2 cellular contexts compared by ENCODE assay signal in the genomic region with DNA sequence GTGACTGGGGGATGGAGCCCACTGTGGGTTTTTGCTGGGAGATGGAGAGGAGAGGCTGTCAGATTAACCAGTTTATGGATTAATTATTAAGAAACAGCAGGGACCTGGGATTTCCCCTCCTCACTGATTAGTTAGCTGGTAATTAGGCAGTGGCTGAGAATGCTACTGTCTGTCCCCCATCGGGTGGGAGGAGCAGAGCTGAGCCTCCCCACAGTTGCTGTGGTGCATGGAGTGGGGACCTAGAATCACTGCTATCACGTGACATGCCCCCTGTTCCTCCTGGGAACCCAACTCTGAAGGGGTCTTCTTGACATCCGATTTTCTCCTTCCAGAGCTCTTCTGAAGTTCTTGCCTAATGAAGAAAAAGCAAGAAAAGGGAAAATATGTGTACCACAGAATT.
A peak's percentile ranks its signal among the peaks of the same experiment; 100 is the strongest.
TF ChIP-seq lines count a peak whose summit lies in the region.

No MANE protein-coding gene starts in this region.

TF ChIP-seq in IMR-90, 13 proteins besides CTCF, POLR2A, EP300 and RAD21 (continued from another document):
- TF ChIP-seq BHLHE40 (IDR thresholded peaks at IDR 0.05; ENCODE audit: low read depth, low read length) (no peak), MAFK (IDR thresholded peaks at IDR 0.05; ENCODE audit: low read depth, low read length) (no peak), CEBPB (IDR thresholded peaks at IDR 0.05; ENCODE audit: low read depth, low read length) (no peak), MAZ (IDR thresholded peaks at IDR 0.05; ENCODE audit: borderline replicate concordance, low read depth, low read length) (no peak), RFX5 (IDR thresholded peaks at IDR 0.05; ENCODE audit: low read depth, low read length) (no peak), CHD1 (IDR thresholded peaks at IDR 0.05; ENCODE audit: low read depth, low read length) (no peak), MXI1 (IDR thresholded peaks at IDR 0.05; ENCODE audit: borderline replicate concordance, low read depth, low read length) (no peak), FOS (IDR thresholded peaks at IDR 0.05; ENCODE audit: low read depth, low read length) (no peak), SMC3 (IDR thresholded peaks at IDR 0.05; ENCODE audit: low read depth, low read length) (no peak), RCOR1 (IDR thresholded peaks at IDR 0.05; ENCODE audit: insufficient replicate concordance, low read length) (no peak)
- TF ChIP-seq, protein P1, sequence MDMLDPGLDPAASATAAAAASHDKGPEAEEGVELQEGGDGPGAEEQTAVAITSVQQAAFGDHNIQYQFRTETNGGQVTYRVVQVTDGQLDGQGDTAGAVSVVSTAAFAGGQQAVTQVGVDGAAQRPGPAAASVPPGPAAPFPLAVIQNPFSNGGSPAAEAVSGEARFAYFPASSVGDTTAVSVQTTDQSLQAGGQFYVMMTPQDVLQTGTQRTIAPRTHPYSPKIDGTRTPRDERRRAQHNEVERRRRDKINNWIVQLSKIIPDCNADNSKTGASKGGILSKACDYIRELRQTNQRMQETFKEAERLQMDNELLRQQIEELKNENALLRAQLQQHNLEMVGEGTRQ (IDR thresholded peaks at IDR 0.05; ENCODE audit: low read depth, low read length) = no peak

TF ChIP-seq in GM12878, 131 proteins besides CTCF, POLR2A, EP300 and RAD21 (continued from another document):
- TF ChIP-seq, protein P2, sequence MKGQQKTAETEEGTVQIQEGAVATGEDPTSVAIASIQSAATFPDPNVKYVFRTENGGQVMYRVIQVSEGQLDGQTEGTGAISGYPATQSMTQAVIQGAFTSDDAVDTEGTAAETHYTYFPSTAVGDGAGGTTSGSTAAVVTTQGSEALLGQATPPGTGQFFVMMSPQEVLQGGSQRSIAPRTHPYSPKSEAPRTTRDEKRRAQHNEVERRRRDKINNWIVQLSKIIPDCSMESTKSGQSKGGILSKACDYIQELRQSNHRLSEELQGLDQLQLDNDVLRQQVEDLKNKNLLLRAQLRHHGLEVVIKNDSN (IDR thresholded peaks at IDR 0.05; ENCODE audit: borderline replicate concordance, extremely low read length, insufficient read depth, low read depth, low read length) = no peak
- TF ChIP-seq, protein P3, sequence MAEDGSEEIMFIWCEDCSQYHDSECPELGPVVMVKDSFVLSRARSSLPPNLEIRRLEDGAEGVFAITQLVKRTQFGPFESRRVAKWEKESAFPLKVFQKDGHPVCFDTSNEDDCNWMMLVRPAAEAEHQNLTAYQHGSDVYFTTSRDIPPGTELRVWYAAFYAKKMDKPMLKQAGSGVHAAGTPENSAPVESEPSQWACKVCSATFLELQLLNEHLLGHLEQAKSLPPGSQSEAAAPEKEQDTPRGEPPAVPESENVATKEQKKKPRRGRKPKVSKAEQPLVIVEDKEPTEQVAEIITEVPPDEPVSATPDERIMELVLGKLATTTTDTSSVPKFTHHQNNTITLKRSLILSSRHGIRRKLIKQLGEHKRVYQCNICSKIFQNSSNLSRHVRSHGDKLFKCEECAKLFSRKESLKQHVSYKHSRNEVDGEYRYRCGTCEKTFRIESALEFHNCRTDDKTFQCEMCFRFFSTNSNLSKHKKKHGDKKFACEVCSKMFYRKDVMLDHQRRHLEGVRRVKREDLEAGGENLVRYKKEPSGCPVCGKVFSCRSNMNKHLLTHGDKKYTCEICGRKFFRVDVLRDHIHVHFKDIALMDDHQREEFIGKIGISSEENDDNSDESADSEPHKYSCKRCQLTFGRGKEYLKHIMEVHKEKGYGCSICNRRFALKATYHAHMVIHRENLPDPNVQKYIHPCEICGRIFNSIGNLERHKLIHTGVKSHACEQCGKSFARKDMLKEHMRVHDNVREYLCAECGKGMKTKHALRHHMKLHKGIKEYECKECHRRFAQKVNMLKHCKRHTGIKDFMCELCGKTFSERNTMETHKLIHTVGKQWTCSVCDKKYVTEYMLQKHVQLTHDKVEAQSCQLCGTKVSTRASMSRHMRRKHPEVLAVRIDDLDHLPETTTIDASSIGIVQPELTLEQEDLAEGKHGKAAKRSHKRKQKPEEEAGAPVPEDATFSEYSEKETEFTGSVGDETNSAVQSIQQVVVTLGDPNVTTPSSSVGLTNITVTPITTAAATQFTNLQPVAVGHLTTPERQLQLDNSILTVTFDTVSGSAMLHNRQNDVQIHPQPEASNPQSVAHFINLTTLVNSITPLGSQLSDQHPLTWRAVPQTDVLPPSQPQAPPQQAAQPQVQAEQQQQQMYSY (CRISPR knock-in tag; IDR thresholded peaks at IDR 0.05) = no peak
- no peak for TF ChIP-seq ZNF207 (IDR thresholded peaks at IDR 0.05; ENCODE audit: borderline replicate concordance)
- TF ChIP-seq ATF7 (IDR thresholded peaks at IDR 0.05; ENCODE audit: low read depth) = no peak
- TF ChIP-seq MTA2 (IDR thresholded peaks at IDR 0.05; ENCODE audit: low read depth) = peak; percentile 67
- no peak for TF ChIP-seq SUPT20H (IDR thresholded peaks at IDR 0.05; ENCODE audit: borderline replicate concordance, control insufficient read depth, low read depth, low read length)
- TF ChIP-seq EED (IDR thresholded peaks at IDR 0.05; ENCODE audit: low read depth) = no peak
- TF ChIP-seq ZNF24 (IDR thresholded peaks at IDR 0.05) = no peak
- TF ChIP-seq NFXL1 (IDR thresholded peaks at IDR 0.05; ENCODE audit: borderline replicate concordance) = no peak
- TF ChIP-seq CHD2 (IDR thresholded peaks at IDR 0.05; ENCODE audit: borderline replicate concordance, low read depth, low read length) = no peak
- no peak for TF ChIP-seq CEBPB (IDR thresholded peaks at IDR 0.05; ENCODE audit: borderline replicate concordance in 1 of 2, low read depth in 2 of 2, low read length in 2 of 2)
- no peak for TF ChIP-seq BRCA1 (IDR thresholded peaks at IDR 0.05; ENCODE audit: low read depth, low read length)
- no peak for TF ChIP-seq HDAC2 (IDR thresholded peaks at IDR 0.05)
- TF ChIP-seq RAD51 (IDR thresholded peaks at IDR 0.05) = peak; percentile 95
- TF ChIP-seq, protein P4, sequence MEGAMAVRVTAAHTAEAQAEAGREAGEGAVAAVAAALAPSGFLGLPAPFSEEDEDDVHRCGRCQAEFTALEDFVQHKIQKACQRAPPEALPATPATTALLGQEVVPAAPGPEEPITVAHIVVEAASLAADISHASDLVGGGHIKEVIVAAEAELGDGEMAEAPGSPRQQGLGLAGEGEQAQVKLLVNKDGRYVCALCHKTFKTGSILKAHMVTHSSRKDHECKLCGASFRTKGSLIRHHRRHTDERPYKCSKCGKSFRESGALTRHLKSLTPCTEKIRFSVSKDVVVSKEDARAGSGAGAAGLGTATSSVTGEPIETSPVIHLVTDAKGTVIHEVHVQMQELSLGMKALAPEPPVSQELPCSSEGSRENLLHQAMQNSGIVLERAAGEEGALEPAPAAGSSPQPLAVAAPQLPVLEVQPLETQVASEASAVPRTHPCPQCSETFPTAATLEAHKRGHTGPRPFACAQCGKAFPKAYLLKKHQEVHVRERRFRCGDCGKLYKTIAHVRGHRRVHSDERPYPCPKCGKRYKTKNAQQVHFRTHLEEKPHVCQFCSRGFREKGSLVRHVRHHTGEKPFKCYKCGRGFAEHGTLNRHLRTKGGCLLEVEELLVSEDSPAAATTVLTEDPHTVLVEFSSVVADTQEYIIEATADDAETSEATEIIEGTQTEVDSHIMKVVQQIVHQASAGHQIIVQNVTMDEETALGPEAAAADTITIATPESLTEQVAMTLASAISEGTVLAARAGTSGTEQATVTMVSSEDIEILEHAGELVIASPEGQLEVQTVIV (IDR thresholded peaks at IDR 0.05; ENCODE audit: borderline replicate concordance, partially characterized antibody) = no peak
- peak; percentile 20 to 67; a peak in 2 of 4 replicates for TF ChIP-seq BHLHE40 (IDR thresholded peaks at IDR 0.05; ENCODE audit: borderline replicate concordance in 1 of 2, low read depth in 2 of 2, low read length in 1 of 2)
- no peak for TF ChIP-seq RB1 (IDR thresholded peaks at IDR 0.05; ENCODE audit: borderline replicate concordance)
- TF ChIP-seq SMAD1 (IDR thresholded peaks at IDR 0.05; ENCODE audit: low read depth, partially characterized antibody) = no peak
- TF ChIP-seq TCF12 (IDR thresholded peaks at IDR 0.05; ENCODE audit: low read depth, low read length) = no peak
- TF ChIP-seq, protein P5, sequence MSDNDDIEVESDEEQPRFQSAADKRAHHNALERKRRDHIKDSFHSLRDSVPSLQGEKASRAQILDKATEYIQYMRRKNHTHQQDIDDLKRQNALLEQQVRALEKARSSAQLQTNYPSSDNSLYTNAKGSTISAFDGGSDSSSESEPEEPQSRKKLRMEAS (IDR thresholded peaks at IDR 0.05; ENCODE audit: low read depth, low read length) = no peak
- no peak for TF ChIP-seq SUZ12 (IDR thresholded peaks at IDR 0.05; ENCODE audit: unreplicated experiment)
- 0 out of 2 replicates have a peak, but pooled peaks have one; percentile 18 for TF ChIP-seq IKZF1 (conservative IDR thresholded peaks at IDR 0.05)
- TF ChIP-seq CBFB (IDR thresholded peaks at IDR 0.05; ENCODE audit: low read depth) = no peak
- no peak for TF ChIP-seq YBX1 (IDR thresholded peaks at IDR 0.05)
- TF ChIP-seq, protein P6, sequence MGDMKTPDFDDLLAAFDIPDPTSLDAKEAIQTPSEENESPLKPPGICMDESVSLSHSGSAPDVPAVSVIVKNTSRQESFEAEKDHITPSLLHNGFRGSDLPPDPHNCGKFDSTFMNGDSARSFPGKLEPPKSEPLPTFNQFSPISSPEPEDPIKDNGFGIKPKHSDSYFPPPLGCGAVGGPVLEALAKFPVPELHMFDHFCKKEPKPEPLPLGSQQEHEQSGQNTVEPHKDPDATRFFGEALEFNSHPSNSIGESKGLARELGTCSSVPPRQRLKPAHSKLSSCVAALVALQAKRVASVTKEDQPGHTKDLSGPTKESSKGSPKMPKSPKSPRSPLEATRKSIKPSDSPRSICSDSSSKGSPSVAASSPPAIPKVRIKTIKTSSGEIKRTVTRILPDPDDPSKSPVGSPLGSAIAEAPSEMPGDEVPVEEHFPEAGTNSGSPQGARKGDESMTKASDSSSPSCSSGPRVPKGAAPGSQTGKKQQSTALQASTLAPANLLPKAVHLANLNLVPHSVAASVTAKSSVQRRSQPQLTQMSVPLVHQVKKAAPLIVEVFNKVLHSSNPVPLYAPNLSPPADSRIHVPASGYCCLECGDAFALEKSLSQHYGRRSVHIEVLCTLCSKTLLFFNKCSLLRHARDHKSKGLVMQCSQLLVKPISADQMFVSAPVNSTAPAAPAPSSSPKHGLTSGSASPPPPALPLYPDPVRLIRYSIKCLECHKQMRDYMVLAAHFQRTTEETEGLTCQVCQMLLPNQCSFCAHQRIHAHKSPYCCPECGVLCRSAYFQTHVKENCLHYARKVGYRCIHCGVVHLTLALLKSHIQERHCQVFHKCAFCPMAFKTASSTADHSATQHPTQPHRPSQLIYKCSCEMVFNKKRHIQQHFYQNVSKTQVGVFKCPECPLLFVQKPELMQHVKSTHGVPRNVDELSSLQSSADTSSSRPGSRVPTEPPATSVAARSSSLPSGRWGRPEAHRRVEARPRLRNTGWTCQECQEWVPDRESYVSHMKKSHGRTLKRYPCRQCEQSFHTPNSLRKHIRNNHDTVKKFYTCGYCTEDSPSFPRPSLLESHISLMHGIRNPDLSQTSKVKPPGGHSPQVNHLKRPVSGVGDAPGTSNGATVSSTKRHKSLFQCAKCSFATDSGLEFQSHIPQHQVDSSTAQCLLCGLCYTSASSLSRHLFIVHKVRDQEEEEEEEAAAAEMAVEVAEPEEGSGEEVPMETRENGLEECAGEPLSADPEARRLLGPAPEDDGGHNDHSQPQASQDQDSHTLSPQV (IDR thresholded peaks at IDR 0.05) = no peak
- TF ChIP-seq CREM (IDR thresholded peaks at IDR 0.05; ENCODE audit: low read depth) = no peak
- TF ChIP-seq ZSCAN29 (IDR thresholded peaks at IDR 0.05) = no peak
- no peak for TF ChIP-seq RFX5 (IDR thresholded peaks at IDR 0.05; ENCODE audit: low read depth, low read length)
- TF ChIP-seq, protein P7, sequence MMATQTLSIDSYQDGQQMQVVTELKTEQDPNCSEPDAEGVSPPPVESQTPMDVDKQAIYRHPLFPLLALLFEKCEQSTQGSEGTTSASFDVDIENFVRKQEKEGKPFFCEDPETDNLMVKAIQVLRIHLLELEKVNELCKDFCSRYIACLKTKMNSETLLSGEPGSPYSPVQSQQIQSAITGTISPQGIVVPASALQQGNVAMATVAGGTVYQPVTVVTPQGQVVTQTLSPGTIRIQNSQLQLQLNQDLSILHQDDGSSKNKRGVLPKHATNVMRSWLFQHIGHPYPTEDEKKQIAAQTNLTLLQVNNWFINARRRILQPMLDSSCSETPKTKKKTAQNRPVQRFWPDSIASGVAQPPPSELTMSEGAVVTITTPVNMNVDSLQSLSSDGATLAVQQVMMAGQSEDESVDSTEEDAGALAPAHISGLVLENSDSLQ (IDR thresholded peaks at IDR 0.05) = no peak
- TF ChIP-seq, protein P8, sequence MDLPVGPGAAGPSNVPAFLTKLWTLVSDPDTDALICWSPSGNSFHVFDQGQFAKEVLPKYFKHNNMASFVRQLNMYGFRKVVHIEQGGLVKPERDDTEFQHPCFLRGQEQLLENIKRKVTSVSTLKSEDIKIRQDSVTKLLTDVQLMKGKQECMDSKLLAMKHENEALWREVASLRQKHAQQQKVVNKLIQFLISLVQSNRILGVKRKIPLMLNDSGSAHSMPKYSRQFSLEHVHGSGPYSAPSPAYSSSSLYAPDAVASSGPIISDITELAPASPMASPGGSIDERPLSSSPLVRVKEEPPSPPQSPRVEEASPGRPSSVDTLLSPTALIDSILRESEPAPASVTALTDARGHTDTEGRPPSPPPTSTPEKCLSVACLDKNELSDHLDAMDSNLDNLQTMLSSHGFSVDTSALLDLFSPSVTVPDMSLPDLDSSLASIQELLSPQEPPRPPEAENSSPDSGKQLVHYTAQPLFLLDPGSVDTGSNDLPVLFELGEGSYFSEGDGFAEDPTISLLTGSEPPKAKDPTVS (IDR thresholded peaks at IDR 0.05; ENCODE audit: low read depth, low read length) = no peak
- no peak for TF ChIP-seq POLR2AphosphoS5 (IDR thresholded peaks at IDR 0.05; ENCODE audit: low read length)
- peak; percentile 18 for TF ChIP-seq RELA (IDR thresholded peaks at IDR 0.05; ENCODE audit: borderline replicate concordance, partially characterized antibody)
TF ChIP-seq in GM12878: peak in this region for 5.
